ENCODE assay signal across 12 cellular contexts in genomic region chr2:10254373-10255188, GRCh38. TPM values are rescaled to one million over a fixed set of nuclear protein-coding genes. Genes with fewer than 3 reads are reported as not detected.
A peak's percentile ranks its signal among the peaks of the same experiment; 100 is the strongest.
DNase-seq lines count a peak whose midpoint lies in the region; ATAC-seq and TF ChIP-seq lines count a peak whose summit lies in the region.
"Had no signal": no experiment of that assay in that cellular context is flagged by ENCODE, and none has a peak within 500 bp of the region (broad histone marks: within the 10 kb centered on the region; RNA-seq: fewer than 3 reads in every experiment).

No MANE protein-coding gene starts in this region.

- H3K36me3 ChIP-seq in left ventricle myocardium inferior, result no peaks in the 10 kb centered on the region
- no peaks in the 10 kb centered on the region for H3K36me3 ChIP-seq in right atrium auricular region
- H3K36me3 ChIP-seq in aorta (ENCODE audit: control insufficient read depth in 1 of 2, insufficient read depth in 2 of 2, low read length in 1 of 2), result no peaks in the 10 kb centered on the region
- H3K36me3 ChIP-seq: HAP-1, transverse colon had no signal

- ATAC-seq in left ventricle myocardium superior (no peak), aorta (ENCODE audit: low FRiP score) (no peak), HG03460 (IDR thresholded peaks at IDR 0.05; ENCODE audit: unreplicated experiment) (no peak), GM21526 (IDR thresholded peaks at IDR 0.05; ENCODE audit: low FRiP score, unreplicated experiment) (no peak)
- ATAC-seq: activated CD8-positive, alpha-beta memory T cell treated with anti-CD3 and anti-CD28 coated beads, Interleukin-2, amount 10 ng/mL, durations not matched to agents 7 days and 5 days; effector memory CD8-positive, alpha-beta T cell had no signal

- no peaks in the 10 kb centered on the region for H3K4me1 ChIP-seq in left ventricle myocardium inferior
- H3K4me1 ChIP-seq in right atrium auricular region, result no peaks in the 10 kb centered on the region
- no peaks in the 10 kb centered on the region for H3K4me1 ChIP-seq in aorta (ENCODE audit: control insufficient read depth in 1 of 2, insufficient read depth in 2 of 2, low read length in 2 of 2)
- H3K4me1 ChIP-seq: HAP-1 had no signal

- intact Hi-C loops in left ventricle myocardium inferior (cut with micrococcal nuclease) (no loop called here), left ventricle myocardium superior (cut with micrococcal nuclease) (no loop called here), aorta (cut with DNase I) (no loop called here)

- DNase-seq in left ventricle myocardium inferior, result peak; percentile 10
- no peak for DNase-seq in right atrium auricular region (ENCODE audit: low spot score)
- peak; percentile 82 for DNase-seq in RPMI7951 (ENCODE audit: low read depth)
- peak; percentile 18 for DNase-seq in left ventricle myocardium superior
- peak; percentile 26 to 50 for DNase-seq in aorta
- no peak for DNase-seq in activated CD4-positive, alpha-beta T cell treated with anti-CD3 and anti-CD28 coated beads, Interleukin-2, amount 50 U/mL, for 48 hours
- DNase-seq: activated CD8-positive, alpha-beta memory T cell treated with anti-CD3 and anti-CD28 coated beads, Interleukin-2, amount 10 ng/mL, durations not matched to agents 7 days and 5 days; effector memory CD8-positive, alpha-beta T cell; transverse colon had no signal

- H3K27me3 ChIP-seq in left ventricle myocardium inferior (ENCODE audit: low read depth) (no peaks in the 10 kb centered on the region), right atrium auricular region (no peaks in the 10 kb centered on the region), aorta (ENCODE audit: control insufficient read depth in 1 of 2, insufficient read depth in 2 of 2, low read length in 1 of 2) (no peaks in the 10 kb centered on the region)
- H3K27me3 ChIP-seq: transverse colon had no signal

- H3K4me3 ChIP-seq in left ventricle myocardium inferior (no peak overlapping the region), right atrium auricular region (no peak overlapping the region), aorta (ENCODE audit: low read length in 2 of 2) (no peak overlapping the region)
- H3K4me3 ChIP-seq: HAP-1, transverse colon had no signal

- TF ChIP-seq CTCF in left ventricle myocardium inferior (IDR thresholded peaks at IDR 0.05; ENCODE audit: borderline replicate concordance) (no peak), right atrium auricular region (IDR thresholded peaks at IDR 0.05) (no peak)

- H3K27ac ChIP-seq in left ventricle myocardium inferior (replicated peaks) (no peak overlapping the region), right atrium auricular region (no peak overlapping the region), aorta (ENCODE audit: low read depth in 1 of 2, low read length in 2 of 2) (no peak overlapping the region)
- H3K27ac ChIP-seq: transverse colon had no signal

- H3K9me3 ChIP-seq in left ventricle myocardium inferior (replicated peaks) (peaks cover 15% of the 10 kb centered on the region), right atrium auricular region (peaks cover 0 to 14% of the 10 kb centered on the region in 2 donors), aorta (ENCODE audit: control insufficient read depth, low read length) (peaks cover 2% of the 10 kb centered on the region)

- 94% methylated on average over 31 of the region's 31 CpGs for WGBS in aorta, 2 donors

RNA-seq across cellular contexts. Expression of gene HPCAL1, which starts 48.1 kb away (rescaled TPM):
- total RNA-seq in left ventricle myocardium inferior (29.4 TPM), right atrium auricular region (10 to 100 TPM; 28.7 to 35.5 TPM), left ventricle myocardium superior (40.5 TPM), aorta (10 to 100 TPM; 21.4 to 28.1 TPM)
- 273 and 343 TPM in 2 replicates for total RNA-seq in RPMI7951 (2014; rRNA removed; shearing (Covaris generic))
- polyA plus RNA-seq in aorta, result 10 to 100 TPM; 22.4 to 39.9 TPM

Comparison
In these comparisons a context has a peak if more than half of its experiments do, and no peak if none do; other contexts are left out.
1. DNase-seq: peak in left ventricle myocardium inferior (single experiment), RPMI7951 (single experiment), left ventricle myocardium superior (single experiment) and aorta (2 of 2); none in right atrium auricular region (single experiment) and activated CD4-positive, alpha-beta T cell treated with anti-CD3 and anti-CD28 coated beads, Interleukin-2, amount 50 U/mL, for 48 hours (0 of 2).